Comparison of ENCODE assay signal across 2 cellular contexts in the genomic region with DNA sequence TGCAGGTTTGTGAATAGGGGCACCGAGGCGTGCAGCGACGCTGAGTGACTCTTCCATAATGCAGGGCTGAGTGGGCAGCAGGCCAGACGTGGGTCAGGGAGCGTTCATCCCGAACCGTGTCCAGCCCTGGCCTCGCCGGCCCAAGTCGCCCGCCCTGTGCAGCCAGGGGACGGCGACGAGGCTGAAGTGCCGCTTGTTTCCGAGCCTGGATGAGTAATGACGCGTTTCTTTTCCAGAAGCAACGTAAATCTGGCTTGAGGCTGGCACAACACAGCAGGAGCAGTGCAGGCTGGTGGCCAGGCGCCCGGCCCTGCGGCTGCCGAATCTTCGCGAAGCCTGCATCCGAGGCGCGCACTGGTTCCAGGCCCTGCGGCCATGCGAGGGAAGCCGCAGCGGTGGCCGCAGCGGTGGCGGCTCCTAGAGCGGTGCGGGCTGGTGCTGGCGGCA.
TF ChIP-seq lines count a peak whose summit lies in the region.

No MANE protein-coding gene starts in this region.

TF ChIP-seq in A549, 52 proteins besides CTCF, POLR2A, EP300 and RAD21:
- TF ChIP-seq TFCP2L1 (CRISPR knock-in tag; IDR thresholded peaks at IDR 0.05) (no peak), ZFP36 (IDR thresholded peaks at IDR 0.05; ENCODE audit: borderline replicate concordance, partially characterized antibody) (no peak), ZC3H11A (IDR thresholded peaks at IDR 0.05) (no peak), POLR2AphosphoS2 (conservative IDR thresholded peaks at IDR 0.05; ENCODE audit: low read length) (no peak), MAFK (IDR thresholded peaks at IDR 0.05; ENCODE audit: partially characterized antibody) (no peak), JUNB (IDR thresholded peaks at IDR 0.05) (no peak), BCL3 (IDR thresholded peaks at IDR 0.05) (no peak), CBX8 (IDR thresholded peaks at IDR 0.05) (no peak), PHF8 (IDR thresholded peaks at IDR 0.05; ENCODE audit: borderline replicate concordance, low read depth) (no peak), ZSCAN20 (CRISPR knock-in tag; IDR thresholded peaks at IDR 0.05) (no peak), EHMT2 (IDR thresholded peaks at IDR 0.05; ENCODE audit: low read depth) (no peak)

TF ChIP-seq in IMR-90, 13 proteins besides CTCF, POLR2A, EP300 and RAD21:
- TF ChIP-seq CHD1 (IDR thresholded peaks at IDR 0.05; ENCODE audit: low read depth, low read length) (no peak), CEBPB (IDR thresholded peaks at IDR 0.05; ENCODE audit: low read depth, low read length) (no peak), MAZ (IDR thresholded peaks at IDR 0.05; ENCODE audit: borderline replicate concordance, low read depth, low read length) (no peak), RCOR1 (IDR thresholded peaks at IDR 0.05; ENCODE audit: insufficient replicate concordance, low read length) (no peak), MAFK (IDR thresholded peaks at IDR 0.05; ENCODE audit: low read depth, low read length) (no peak), RFX5 (IDR thresholded peaks at IDR 0.05; ENCODE audit: low read depth, low read length) (no peak), MXI1 (IDR thresholded peaks at IDR 0.05; ENCODE audit: borderline replicate concordance, low read depth, low read length) (no peak), SMC3 (IDR thresholded peaks at IDR 0.05; ENCODE audit: low read depth, low read length) (no peak), NFE2L2 (IDR thresholded peaks at IDR 0.05; ENCODE audit: low read depth, low read length) (no peak), BHLHE40 (IDR thresholded peaks at IDR 0.05; ENCODE audit: low read depth, low read length) (no peak), FOS (IDR thresholded peaks at IDR 0.05; ENCODE audit: low read depth, low read length) (no peak)
- TF ChIP-seq, protein P1, sequence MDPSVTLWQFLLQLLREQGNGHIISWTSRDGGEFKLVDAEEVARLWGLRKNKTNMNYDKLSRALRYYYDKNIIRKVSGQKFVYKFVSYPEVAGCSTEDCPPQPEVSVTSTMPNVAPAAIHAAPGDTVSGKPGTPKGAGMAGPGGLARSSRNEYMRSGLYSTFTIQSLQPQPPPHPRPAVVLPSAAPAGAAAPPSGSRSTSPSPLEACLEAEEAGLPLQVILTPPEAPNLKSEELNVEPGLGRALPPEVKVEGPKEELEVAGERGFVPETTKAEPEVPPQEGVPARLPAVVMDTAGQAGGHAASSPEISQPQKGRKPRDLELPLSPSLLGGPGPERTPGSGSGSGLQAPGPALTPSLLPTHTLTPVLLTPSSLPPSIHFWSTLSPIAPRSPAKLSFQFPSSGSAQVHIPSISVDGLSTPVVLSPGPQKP (IDR thresholded peaks at IDR 0.05; ENCODE audit: borderline replicate concordance, low read depth, low read length), result no peak
- TF ChIP-seq, protein P2, sequence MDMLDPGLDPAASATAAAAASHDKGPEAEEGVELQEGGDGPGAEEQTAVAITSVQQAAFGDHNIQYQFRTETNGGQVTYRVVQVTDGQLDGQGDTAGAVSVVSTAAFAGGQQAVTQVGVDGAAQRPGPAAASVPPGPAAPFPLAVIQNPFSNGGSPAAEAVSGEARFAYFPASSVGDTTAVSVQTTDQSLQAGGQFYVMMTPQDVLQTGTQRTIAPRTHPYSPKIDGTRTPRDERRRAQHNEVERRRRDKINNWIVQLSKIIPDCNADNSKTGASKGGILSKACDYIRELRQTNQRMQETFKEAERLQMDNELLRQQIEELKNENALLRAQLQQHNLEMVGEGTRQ (IDR thresholded peaks at IDR 0.05; ENCODE audit: low read depth, low read length), result no peak
